9 cellular contexts compared by ENCODE assay signal in the genomic region with DNA sequence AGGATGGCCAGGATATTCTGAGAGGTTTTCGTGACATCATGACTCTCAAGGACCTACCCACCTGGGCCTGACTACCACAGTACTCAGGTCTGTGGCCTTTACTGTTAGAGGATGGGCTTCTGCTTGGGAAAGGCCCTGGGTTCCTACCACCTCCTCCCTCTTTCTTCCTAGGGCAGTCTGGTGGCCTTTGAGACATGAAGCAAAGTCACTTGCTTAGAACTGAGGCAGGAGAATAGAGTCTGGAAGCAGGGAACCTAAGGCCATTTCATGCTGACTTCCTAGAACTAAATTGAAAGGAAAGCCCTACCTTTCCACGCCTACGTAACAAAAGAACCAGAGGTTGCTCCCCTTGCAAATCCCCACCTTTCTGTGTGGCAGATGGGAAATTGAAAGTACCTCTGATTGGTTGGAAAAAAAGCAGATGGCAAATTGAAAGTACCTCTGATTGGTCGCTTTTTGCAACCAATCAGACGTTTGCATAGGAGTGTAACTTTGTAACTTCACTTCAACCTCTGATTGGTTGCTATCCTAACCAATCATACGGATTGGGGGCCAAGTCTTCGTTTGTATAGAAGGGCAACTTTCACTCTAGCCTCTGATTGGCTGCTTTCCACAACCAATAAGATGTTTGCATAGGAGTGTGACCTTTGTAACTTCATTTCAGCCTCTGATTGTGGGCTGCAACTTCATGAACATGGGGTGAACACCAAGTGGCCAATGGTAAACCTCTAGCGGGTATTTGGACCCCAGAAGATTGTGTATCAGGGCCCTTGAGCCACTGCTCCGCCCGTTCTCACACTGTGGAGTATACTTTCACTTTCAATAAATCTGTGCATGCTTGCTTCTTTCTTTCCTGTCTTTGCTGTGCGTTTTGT. TPM values are rescaled to one million over a fixed set of nuclear protein-coding genes. Genes with fewer than 3 reads are reported as not detected.
A peak's percentile ranks its signal among the peaks of the same experiment; 100 is the strongest.
DNase-seq lines count a peak whose midpoint lies in the region; ATAC-seq and TF ChIP-seq lines count a peak whose summit lies in the region.
"Had no signal": no experiment of that assay in that cellular context is flagged by ENCODE, and none has a peak within 500 bp of the region (broad histone marks: within the 10 kb centered on the region; RNA-seq: fewer than 3 reads in every experiment).

No MANE protein-coding gene starts in this region.

- no peaks in the 10 kb centered on the region for H3K36me3 Mint-ChIP-seq in activated T-helper 17 cell treated with anti-CD3 and anti-CD28 coated beads, Interleukin-2, amount 50 U/mL, for 72 hours (ENCODE audit: low read depth)

- H3K4me3 ChIP-seq in Karpas-422 (ENCODE audit: low read length) = no peak overlapping the region
- H3K4me3 ChIP-seq in hepatocyte = no peak overlapping the region
- H3K4me3 ChIP-seq: ascending aorta had no signal

- no peak overlapping the region for H3K27ac Mint-ChIP-seq in activated T-helper 17 cell treated with anti-CD3 and anti-CD28 coated beads, Interleukin-2, amount 50 U/mL, for 72 hours

- H3K36me3 ChIP-seq in Karpas-422 (ENCODE audit: insufficient read depth, low read length) (no peaks in the 10 kb centered on the region), hepatocyte (replicated peaks; ENCODE audit: insufficient read depth, low read depth) (no peaks in the 10 kb centered on the region)
- H3K36me3 ChIP-seq: ascending aorta had no signal

- peak; percentile 77 for DNase-seq in DMS53 (lab: John Stamatoyannopoulos, UW)
- DNase-seq in Karpas-422 = peak; percentile 60
- DNase-seq in lung microvascular endothelial cell (ENCODE audit: low read depth in 2 of 2) = peak; percentile 10 to 21
- DNase-seq in UCSD-AML1 (lab: John Stamatoyannopoulos, UW; ENCODE audit: unreplicated experiment) = no peak
- DNase-seq in HPDE6-E6E7 (ENCODE audit: extremely low spot score) = no peak
- no peak for DNase-seq in hepatocyte (ENCODE audit: low spot score)

- H3K27me3 ChIP-seq in Karpas-422 (ENCODE audit: low read length) (no peaks in the 10 kb centered on the region), hepatocyte (no peaks in the 10 kb centered on the region)
- H3K27me3 ChIP-seq: ascending aorta had no signal

- H3K4me1 ChIP-seq in Karpas-422 (ENCODE audit: low read length) (no peaks in the 10 kb centered on the region), hepatocyte (ENCODE audit: insufficient read depth) (no peaks in the 10 kb centered on the region)
- H3K4me1 ChIP-seq: ascending aorta had no signal

- H3K9ac ChIP-seq in Karpas-422 (ENCODE audit: low read length) = no peak overlapping the region

- H3K27ac ChIP-seq in Karpas-422 (ENCODE audit: low read length) = no peak overlapping the region
- no peak overlapping the region for H3K27ac ChIP-seq in hepatocyte
- H3K27ac ChIP-seq: ascending aorta had no signal

- no peaks in the 10 kb centered on the region for H3K9me3 Mint-ChIP-seq in activated T-helper 17 cell treated with anti-CD3 and anti-CD28 coated beads, Interleukin-2, amount 50 U/mL, for 72 hours

- H3K9me3 ChIP-seq in Karpas-422 (ENCODE audit: low read length) (no peaks in the 10 kb centered on the region), hepatocyte (ENCODE audit: low read depth) (no peaks in the 10 kb centered on the region)
- H3K9me3 ChIP-seq: ascending aorta had no signal

- no peaks in the 10 kb centered on the region for H3K4me1 Mint-ChIP-seq in activated T-helper 17 cell treated with anti-CD3 and anti-CD28 coated beads, Interleukin-2, amount 50 U/mL, for 72 hours

- H3K9me2 ChIP-seq in Karpas-422 (replicated peaks; ENCODE audit: insufficient read depth, low read length) (no peaks in the 10 kb centered on the region), hepatocyte (replicated peaks; ENCODE audit: insufficient read depth) (no peaks in the 10 kb centered on the region)

- TF ChIP-seq CTCF in hepatocyte (IDR thresholded peaks at IDR 0.05; ENCODE audit: poor library complexity) = no peak

- no peaks in the 10 kb centered on the region for H3K27me3 Mint-ChIP-seq in activated T-helper 17 cell treated with anti-CD3 and anti-CD28 coated beads, Interleukin-2, amount 50 U/mL, for 72 hours

- H3K4me2 ChIP-seq in Karpas-422 (ENCODE audit: low read depth, low read length, poor library complexity, severe bottlenecking) (no peak overlapping the region), hepatocyte (no peak overlapping the region)

- H3K79me2 ChIP-seq in Karpas-422 (ENCODE audit: low read length) (no peaks in the 10 kb centered on the region), hepatocyte (no peaks in the 10 kb centered on the region)

- H4K20me1 ChIP-seq in Karpas-422 (ENCODE audit: insufficient read depth, low read depth, low read length) = no peaks in the 10 kb centered on the region
- H4K20me1 ChIP-seq in hepatocyte (ENCODE audit: insufficient read depth, poor library complexity, severe bottlenecking) = no peaks in the 10 kb centered on the region

- 72% methylated on average over 11 of the region's 11 CpGs for WGBS in hepatocyte (ENCODE audit: low lambda C conversion rate, missing lambda C conversion rate)

- peak overlapping the region; percentile 66 for H3K4me3 Mint-ChIP-seq in activated T-helper 17 cell treated with anti-CD3 and anti-CD28 coated beads, Interleukin-2, amount 50 U/mL, for 72 hours

- H2AFZ ChIP-seq in Karpas-422 (ENCODE audit: low read length) (no peak overlapping the region), hepatocyte (no peak overlapping the region)

- peak; percentile 79 for ATAC-seq in activated T-helper 17 cell treated with anti-CD3 and anti-CD28 coated beads, Interleukin-2, amount 50 U/mL, for 72 hours (replicated peaks)
- no peak for ATAC-seq in HG03432 (IDR thresholded peaks at IDR 0.05; ENCODE audit: unreplicated experiment)

RNA-seq across cellular contexts. Expression of a gene that starts 9.9 kb away (rescaled TPM):
- total RNA-seq in Karpas-422 (2014; rRNA removed; shearing (Covaris generic); ENCODE audit: low replicate concordance) = not detected in 2 replicates
- not detected for total RNA-seq in activated T-helper 17 cell treated with anti-CD3 and anti-CD28 coated beads, Interleukin-2, amount 50 U/mL, for 72 hours
- total RNA-seq in lung microvascular endothelial cell (not detected in 2 replicates), hepatocyte (not detected in 2 replicates)
- not detected in 2 replicates for polyA plus RNA-seq in hepatocyte
- total RNA-seq: ascending aorta had no signal

RNA-seq across cellular contexts. Expression of a gene that starts 14.2 kb away (rescaled TPM):
- 147 and 150 TPM in 2 replicates for total RNA-seq in Karpas-422 (2014; rRNA removed; shearing (Covaris generic); ENCODE audit: low replicate concordance)
- total RNA-seq in activated T-helper 17 cell treated with anti-CD3 and anti-CD28 coated beads, Interleukin-2, amount 50 U/mL, for 72 hours = 10 to 100 TPM; 70.5 to 96.5 TPM
- total RNA-seq in lung microvascular endothelial cell (131 and 142 TPM in 2 replicates), hepatocyte (68.3 and 84.4 TPM in 2 replicates)
- 321 and 324 TPM in 2 replicates for polyA plus RNA-seq in hepatocyte

RNA-seq across cellular contexts. Expression of a gene that starts 14.3 kb away (rescaled TPM):
- 28.6 and 41.1 TPM in 2 replicates for total RNA-seq in Karpas-422 (2014; rRNA removed; shearing (Covaris generic); ENCODE audit: low replicate concordance)
- total RNA-seq in activated T-helper 17 cell treated with anti-CD3 and anti-CD28 coated beads, Interleukin-2, amount 50 U/mL, for 72 hours = 10 to 100 TPM; 22.3 to 25.2 TPM
- total RNA-seq in lung microvascular endothelial cell (13.1 and 14.9 TPM in 2 replicates), hepatocyte (19.7 and 25.8 TPM in 2 replicates)
- polyA plus RNA-seq in hepatocyte = 14.1 and 19.7 TPM in 2 replicates

RNA-seq across cellular contexts. Expression of a gene that starts 33.0 kb away (rescaled TPM):
- total RNA-seq in Karpas-422 (2014; rRNA removed; shearing (Covaris generic); ENCODE audit: low replicate concordance) = 7.8 and 8.9 TPM in 2 replicates
- 10 to 100 TPM; 19.3 to 19.4 TPM for total RNA-seq in activated T-helper 17 cell treated with anti-CD3 and anti-CD28 coated beads, Interleukin-2, amount 50 U/mL, for 72 hours
- total RNA-seq in lung microvascular endothelial cell = 1.2 and 2.0 TPM in 2 replicates
- total RNA-seq in hepatocyte = 3.3 and 4.3 TPM in 2 replicates
- polyA plus RNA-seq in hepatocyte = 6.7 and 11.0 TPM in 2 replicates
- total RNA-seq: ascending aorta had no signal

RNA-seq across cellular contexts. Expression of a gene that starts 57.8 kb away (rescaled TPM):
- total RNA-seq in Karpas-422 (2014; rRNA removed; shearing (Covaris generic); ENCODE audit: low replicate concordance) = 4.2 and 6.5 TPM in 2 replicates
- 10 to 100 TPM; 10.1 to 10.8 TPM for total RNA-seq in activated T-helper 17 cell treated with anti-CD3 and anti-CD28 coated beads, Interleukin-2, amount 50 U/mL, for 72 hours
- total RNA-seq in lung microvascular endothelial cell = 2.2 and 3.0 TPM in 2 replicates
- 7.1 and 7.7 TPM in 2 replicates for total RNA-seq in hepatocyte
- polyA plus RNA-seq in hepatocyte = 4.3 and 4.4 TPM in 2 replicates

Comparison
In these comparisons a context has a peak if more than half of its experiments do, and no peak if none do; other contexts are left out.
1. DNase-seq: peak in DMS53 (single experiment), Karpas-422 (single experiment) and lung microvascular endothelial cell (2 of 2); none in UCSD-AML1 (single experiment), HPDE6-E6E7 (single experiment) and hepatocyte (single experiment).